Comparison of ENCODE assay signal across 8 cellular contexts in genomic region chrX:2889045-2889605, GRCh38. TPM values are rescaled to one million over a fixed set of nuclear protein-coding genes. Genes with fewer than 3 reads are reported as not detected.
DNase-seq lines count a peak whose midpoint lies in the region; ATAC-seq and TF ChIP-seq lines count a peak whose summit lies in the region.

No MANE protein-coding gene starts in this region.

- no peaks in the 10 kb centered on the region for H3K9me3 Mint-ChIP-seq in Calu3 (ENCODE audit: low read depth, unreplicated experiment)

- BruUV-seq in Calu3 (replicated peaks; lab: Mats Ljungman, UMichigan) = no TSS peak

- H3K4me1 Mint-ChIP-seq in Calu3 (ENCODE audit: low read depth, unreplicated experiment) = peaks cover 52% of the 10 kb centered on the region

- peak overlapping the region; percentile 59 for H3K9ac ChIP-seq in SK-N-MC (ENCODE audit: insufficient read length)

- DNase-seq in Calu3 = no peak
- DNase-seq in SK-N-MC (ENCODE audit: low read depth, low spot score) = no peak
- no peak for DNase-seq in gastrocnemius medialis
- DNase-seq in HT-29 (ENCODE audit: low spot score) = no peak

- H3K4me3 Mint-ChIP-seq in Calu3 (ENCODE audit: low read depth, unreplicated experiment) = peak overlapping the region; percentile 62

- CTCF ChIA-PET in Calu3 (lab: Charles Lee) = no interaction called here

- in situ Hi-C loops in gastrocnemius medialis (cut with MboI; ENCODE audit: low sequenced_read_pairs in 4 of 4) = no loop called here

- TF ChIP-seq POLR2A in gastrocnemius medialis (IDR thresholded peaks at IDR 0.05) = no peak

- no peaks in the 10 kb centered on the region for H3K36me3 Mint-ChIP-seq in Calu3 (ENCODE audit: insufficient read depth, unreplicated experiment)

- H3K9me3 ChIP-seq in SK-N-MC (ENCODE audit: low read depth, low read length) (no peaks in the 10 kb centered on the region), gastrocnemius medialis (no peaks in the 10 kb centered on the region)

- H3K27me3 Mint-ChIP-seq in Calu3 (ENCODE audit: unreplicated experiment) = no peaks in the 10 kb centered on the region

- H3K27ac Mint-ChIP-seq in Calu3 (ENCODE audit: unreplicated experiment) = peak overlapping the region; percentile 70

- intact Hi-C loops in Calu3 (cut with micrococcal nuclease; ENCODE audit: unreplicated experiment) (no loop called here), gastrocnemius medialis (cut with DNase I; ENCODE audit: low total_unique reads) (no loop called here)

- TF ChIP-seq CTCF in Calu3 (IDR thresholded peaks at IDR 0.05; ENCODE audit: unreplicated experiment) (no peak), gastrocnemius medialis (IDR thresholded peaks at IDR 0.05 in 4 of 5, conservative IDR thresholded peaks at IDR 0.05 in 1 of 5) (no peak)

- ATAC-seq in esophagus mucosa = peak; percentile 23
- ATAC-seq in gastrocnemius medialis = no peak
- no peak for ATAC-seq in GM19455 (IDR thresholded peaks at IDR 0.05; ENCODE audit: unreplicated experiment)
- ATAC-seq in GM19467 (IDR thresholded peaks at IDR 0.05; ENCODE audit: unreplicated experiment) = no peak
- no peak for ATAC-seq in HG03039 (IDR thresholded peaks at IDR 0.05; ENCODE audit: unreplicated experiment)

- H3K27ac ChIP-seq in SK-N-MC (peak overlapping the region; percentile 79), gastrocnemius medialis (no peak overlapping the region)

- H3K36me3 ChIP-seq in SK-N-MC (ENCODE audit: insufficient read depth, low read length) (no peaks in the 10 kb centered on the region), gastrocnemius medialis (no peaks in the 10 kb centered on the region)

- H3K4me3 ChIP-seq in SK-N-MC (peak overlapping the region; percentile 64), gastrocnemius medialis (peak overlapping the region; percentile 10 to 40 (median 26))

- no peaks in the 10 kb centered on the region for H3K27me3 ChIP-seq in gastrocnemius medialis

- no peaks in the 10 kb centered on the region for H3K4me1 ChIP-seq in gastrocnemius medialis

RNA-seq across cellular contexts. Expression of gene ARSD, which starts 40.0 kb away (rescaled TPM):
- total RNA-seq in Calu3 (2022) (42.0 and 47.8 TPM in 2 replicates), esophagus mucosa (33.3 TPM), gastrocnemius medialis (1 to 10 TPM; 1.5 to 2.8 (median 2.1) TPM)
- total RNA-seq in HT-29 (2014; rRNA removed; shearing (Covaris generic)) = 22.3 and 35.2 TPM in 2 replicates
